In genomic region chr7:4726051-4726450, GRCh38 we compare ENCODE assay signal across 9 cellular contexts.
DNase-seq lines count a peak whose midpoint lies in the region; ATAC-seq and TF ChIP-seq lines count a peak whose summit lies in the region.
"Had no signal": no experiment of that assay in that cellular context is flagged by ENCODE, and none has a peak within 500 bp of the region (broad histone marks: within the 10 kb centered on the region; RNA-seq: fewer than 3 reads in every experiment).

No MANE protein-coding gene starts in this region.

- no peaks in the 10 kb centered on the region for H3K36me3 ChIP-seq in endocrine pancreas (ENCODE audit: control insufficient read depth, insufficient read depth, low read length)

- H3K9me3 ChIP-seq in endocrine pancreas (ENCODE audit: control insufficient read depth, low read length): no peaks in the 10 kb centered on the region

- DNase-seq in stimulated activated naive CD8-positive, alpha-beta T cell treated with anti-CD3 and anti-CD28 coated beads, Interleukin-15, Interleukin-2, amounts not matched to agents 100 U/mL and 50 U/mL, for 24 hours: no peak
- DNase-seq in NCI-H1417 treated with DMSO at 0.1 percent for 48 hours (lab: John Stamatoyannopoulos, UW) (no peak), OCI-M1 (lab: John Stamatoyannopoulos, UW) (no peak), NOMO-1 treated with DMSO at 0.1 percent for 48 hours (lab: John Stamatoyannopoulos, UW; ENCODE audit: unreplicated experiment) (no peak)
- DNase-seq: central memory CD4-positive, alpha-beta T cell had no signal

- no peak for ATAC-seq in stimulated activated naive CD8-positive, alpha-beta T cell treated with anti-CD3 and anti-CD28 coated beads, Interleukin-15, Interleukin-2, amounts not matched to agents 100 U/mL and 50 U/mL, for 24 hours
- no peak for ATAC-seq in HG03280 (IDR thresholded peaks at IDR 0.05; ENCODE audit: unreplicated experiment)

- H3K27me3 Mint-ChIP-seq in stimulated activated naive CD8-positive, alpha-beta T cell treated with anti-CD3 and anti-CD28 coated beads, Interleukin-15, Interleukin-2, amounts not matched to agents 100 ng/mL and 50 ng/mL, for 24 hours: no peaks in the 10 kb centered on the region
- no peaks in the 10 kb centered on the region for H3K27me3 Mint-ChIP-seq in nephron (ENCODE audit: low read depth)

- H3K27me3 ChIP-seq in endocrine pancreas (ENCODE audit: control insufficient read depth, insufficient read depth, low read length): no peaks in the 10 kb centered on the region

- peak overlapping the region; percentile 83 for H3K9ac ChIP-seq in endocrine pancreas (ENCODE audit: control insufficient read depth, insufficient read depth, low read length)

- H3K4me1 Mint-ChIP-seq in stimulated activated naive CD8-positive, alpha-beta T cell treated with anti-CD3 and anti-CD28 coated beads, Interleukin-15, Interleukin-2, amounts not matched to agents 100 ng/mL and 50 ng/mL, for 24 hours (ENCODE audit: low read depth): peaks cover 64% of the 10 kb centered on the region
- H3K4me1 Mint-ChIP-seq in nephron: peaks cover 46% of the 10 kb centered on the region

- H3K36me3 Mint-ChIP-seq in stimulated activated naive CD8-positive, alpha-beta T cell treated with anti-CD3 and anti-CD28 coated beads, Interleukin-15, Interleukin-2, amounts not matched to agents 100 ng/mL and 50 ng/mL, for 24 hours (ENCODE audit: low read depth): peaks cover 8% of the 10 kb centered on the region
- H3K36me3 Mint-ChIP-seq in nephron (ENCODE audit: low read depth): peaks cover 14% of the 10 kb centered on the region

- H3K4me3 Mint-ChIP-seq in stimulated activated naive CD8-positive, alpha-beta T cell treated with anti-CD3 and anti-CD28 coated beads, Interleukin-15, Interleukin-2, amounts not matched to agents 100 ng/mL and 50 ng/mL, for 24 hours: peak overlapping the region; percentile 83
- H3K4me3 Mint-ChIP-seq in nephron: peak overlapping the region; percentile 54 to 81 (median 77)

- H3K4me1 ChIP-seq in endocrine pancreas (ENCODE audit: control insufficient read depth, insufficient read depth, low read length): no peaks in the 10 kb centered on the region

- H3K9me3 Mint-ChIP-seq in stimulated activated naive CD8-positive, alpha-beta T cell treated with anti-CD3 and anti-CD28 coated beads, Interleukin-15, Interleukin-2, amounts not matched to agents 100 ng/mL and 50 ng/mL, for 24 hours: no peaks in the 10 kb centered on the region
- H3K9me3 Mint-ChIP-seq in nephron: no peaks in the 10 kb centered on the region

- peak overlapping the region; percentile 89 for H3K27ac Mint-ChIP-seq in stimulated activated naive CD8-positive, alpha-beta T cell treated with anti-CD3 and anti-CD28 coated beads, Interleukin-15, Interleukin-2, amounts not matched to agents 100 ng/mL and 50 ng/mL, for 24 hours
- peak overlapping the region; percentile 94 to 99 (median 97) for H3K27ac Mint-ChIP-seq in nephron

- H3K4me3 ChIP-seq in endocrine pancreas (ENCODE audit: control insufficient read depth, insufficient read depth, low read length): peak overlapping the region; percentile 38

- TF ChIP-seq CTCF in nephron (IDR thresholded peaks at IDR 0.05; ENCODE audit: unreplicated experiment in 3 of 3): no peak
